ENCODE assay signal across 21 cellular contexts in the genomic region with DNA sequence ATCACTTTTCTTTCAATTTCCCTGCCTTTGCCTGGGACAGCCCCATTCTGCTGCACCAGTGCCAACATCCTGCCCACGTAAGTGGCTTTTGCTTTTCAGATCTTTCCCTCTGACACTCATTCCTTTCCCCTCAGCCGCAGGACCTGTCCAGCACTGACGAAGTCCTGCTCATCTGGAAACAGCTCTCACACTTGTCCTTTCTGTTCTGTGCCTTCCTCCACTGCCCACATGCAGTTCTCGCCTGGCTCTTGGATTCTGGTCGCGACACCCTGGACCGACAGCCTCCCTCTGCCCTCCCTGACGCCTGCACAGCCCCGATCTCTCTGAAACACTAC.
A peak's percentile ranks its signal among the peaks of the same experiment; 100 is the strongest.
DNase-seq lines count a peak whose midpoint lies in the region; ATAC-seq, FAIRE-seq and TF ChIP-seq lines count a peak whose summit lies in the region.
"Had no signal": no experiment of that assay in that cellular context is flagged by ENCODE, and none has a peak within 500 bp of the region (broad histone marks: within the 10 kb centered on the region; RNA-seq: fewer than 3 reads in every experiment).

No MANE protein-coding gene starts in this region.

- no peak overlapping the region for H3K9ac ChIP-seq in PC-3 (ENCODE audit: low read length)

- H3K4me1 ChIP-seq in PC-3 (ENCODE audit: insufficient read depth, low read length) (peaks cover 5% of the 10 kb centered on the region; the same call in 1 of the 2 replicates), gastroesophageal sphincter (peaks cover 0 to 100% (median 33%) of the 10 kb centered on the region in 3 donors), Peyer's patch (no peaks in the 10 kb centered on the region)

- no TSS peak for BruUV-seq in PC-3 (replicated peaks; lab: Mats Ljungman, UMichigan)

- CTCF ChIA-PET in PC-3 (lab: Charles Lee): no interaction called here

- no peak overlapping the region for H3K4me2 ChIP-seq in PC-3 (ENCODE audit: low read length)
- H3K4me2 ChIP-seq: GM23338 had no signal

- no peaks in the 10 kb centered on the region for H3K79me2 ChIP-seq in PC-3 (ENCODE audit: low read length)

- H3K4me1 Mint-ChIP-seq in CD14-positive monocyte: no peaks in the 10 kb centered on the region
- H3K4me1 Mint-ChIP-seq: B cell had no signal

- no peaks in the 10 kb centered on the region for H4K20me1 ChIP-seq in PC-3 (ENCODE audit: low read length)

- peaks cover 0 to 2% (median 0%) of the 10 kb centered on the region in 7 donors for H3K9me3 Mint-ChIP-seq in CD14-positive monocyte
- H3K9me3 Mint-ChIP-seq: CD8-positive, alpha-beta T cell had no signal

- FAIRE-seq in HTR-8/SVneo (lab: Jason Lieb, UNC): no peak
- FAIRE-seq: D721Med, GM12892, HepG2 had no signal

- peaks cover 48% of the 10 kb centered on the region for H3K27me3 ChIP-seq in PC-3 (ENCODE audit: low read length)
- H3K27me3 ChIP-seq in gastroesophageal sphincter: no peaks in the 10 kb centered on the region
- H3K27me3 ChIP-seq in Peyer's patch: no peaks in the 10 kb centered on the region

- H2AFZ ChIP-seq in PC-3 (ENCODE audit: low read length): no peak overlapping the region
- H2AFZ ChIP-seq: GM23338 had no signal

- peaks cover 3 to 10% (median 7%) of the 10 kb centered on the region in 3 donors for H3K27me3 Mint-ChIP-seq in CD14-positive monocyte (ENCODE audit: low read depth in 3 of 3)

- WGBS in gastroesophageal sphincter (ENCODE audit: low coverage in 1 of 2), 2 donors: 71 to 75% methylated on average over 9 of the region's 9 CpGs

- no peak for TF ChIP-seq EP300 in gastroesophageal sphincter (IDR thresholded peaks at IDR 0.05)

- intact Hi-C loops in CD14-positive monocyte (cut with micrococcal nuclease) (no loop called here), PC-3 (cut with micrococcal nuclease) (no loop called here), posterior vena cava (cut with DNase I) (no loop called here)

- no peaks in the 10 kb centered on the region for H3F3A ChIP-seq in PC-3 (ENCODE audit: low read length, unreplicated experiment)

- H3K36me3 Mint-ChIP-seq in CD14-positive monocyte: no peaks in the 10 kb centered on the region
- H3K36me3 Mint-ChIP-seq: CD8-positive, alpha-beta T cell had no signal

- POLR2A ChIA-PET in PC-3 (lab: Charles Lee; ENCODE audit: unreplicated experiment): no interaction called here

- no peak overlapping the region for H3K4me3 Mint-ChIP-seq in CD14-positive monocyte
- H3K4me3 Mint-ChIP-seq: B cell; CD8-positive, alpha-beta T cell; GM23338 had no signal

- ATAC-seq in PC-3 (no peak), gastroesophageal sphincter (no peak), GM21528 (IDR thresholded peaks at IDR 0.05; ENCODE audit: low FRiP score, unreplicated experiment) (no peak)
- ATAC-seq: CD8-positive, alpha-beta T cell; GM23338; HepG2; Panc1 had no signal

- H3K4me3 ChIP-seq in PC-3 (ENCODE audit: low read length) (no peak overlapping the region), gastroesophageal sphincter (no peak overlapping the region), Peyer's patch (no peak overlapping the region)
- H3K4me3 ChIP-seq: GM23338, MG63 had no signal

- H3K36me3 ChIP-seq in PC-3 (ENCODE audit: low read depth, low read length): no peaks in the 10 kb centered on the region
- H3K36me3 ChIP-seq in gastroesophageal sphincter: no peaks in the 10 kb centered on the region
- no peaks in the 10 kb centered on the region for H3K36me3 ChIP-seq in Peyer's patch
- H3K36me3 ChIP-seq: MG63 had no signal

- no peaks in the 10 kb centered on the region for H3K9me2 ChIP-seq in PC-3 (replicated peaks; ENCODE audit: low read length)

- H3K27ac Mint-ChIP-seq in CD14-positive monocyte: peak overlapping the region in 1 of 7 donors; percentile 73
- H3K27ac Mint-ChIP-seq: B cell, GM23338 had no signal

- TF ChIP-seq POLR2A in gastroesophageal sphincter (IDR thresholded peaks at IDR 0.05): no peak
- TF ChIP-seq POLR2A in Peyer's patch (IDR thresholded peaks at IDR 0.05): no peak

- DNase-seq in CD14-positive monocyte (ENCODE audit: low spot score): peak; percentile 10
- DNase-seq in PC-3: peak; percentile 6
- DNase-seq in posterior vena cava (ENCODE audit: low spot score): peak; percentile 22
- no peak for DNase-seq in HTR-8/SVneo (ENCODE audit: insufficient read length, low spot score)
- DNase-seq in Peyer's patch: no peak
- DNase-seq: CD8-positive, alpha-beta T cell; DND-41; GDM1; MG63; NCI-H1105; NCI-H1694 treated with DMSO at 0.1 percent for 48 hours; NCI-H69; SIG-M5 had no signal

- no peak for TF ChIP-seq CTCF in CD14-positive monocyte (IDR thresholded peaks at IDR 0.05)
- no peak for TF ChIP-seq CTCF in PC-3 (conservative IDR thresholded peaks at IDR 0.05; ENCODE audit: low read depth, low read length)
- no peak for TF ChIP-seq CTCF in gastroesophageal sphincter (IDR thresholded peaks at IDR 0.05)
- TF ChIP-seq CTCF in Peyer's patch (IDR thresholded peaks at IDR 0.05): no peak

- H3K27ac ChIP-seq in PC-3 (ENCODE audit: low read length) (no peak overlapping the region), gastroesophageal sphincter (peak overlapping the region; percentile 43 to 86 (median 79)), Peyer's patch (no peak overlapping the region)

- H3K9me3 ChIP-seq in PC-3 (ENCODE audit: low read length) (no peaks in the 10 kb centered on the region), gastroesophageal sphincter (no peaks in the 10 kb centered on the region), Peyer's patch (no peaks in the 10 kb centered on the region)
- H3K9me3 ChIP-seq: MG63 had no signal

Comparison
In these comparisons a context has a peak if more than half of its experiments do, and no peak if none do; other contexts are left out.
1. DNase-seq: peak in CD14-positive monocyte (single experiment), PC-3 (single experiment) and posterior vena cava (single experiment); none in HTR-8/SVneo (single experiment) and Peyer's patch (0 of 3).
2. H3K27ac ChIP-seq: peak in gastroesophageal sphincter (4 of 4); none in PC-3 (single experiment) and Peyer's patch (0 of 4).